Comparison of ENCODE assay signal across 16 cellular contexts in the genomic region with DNA sequence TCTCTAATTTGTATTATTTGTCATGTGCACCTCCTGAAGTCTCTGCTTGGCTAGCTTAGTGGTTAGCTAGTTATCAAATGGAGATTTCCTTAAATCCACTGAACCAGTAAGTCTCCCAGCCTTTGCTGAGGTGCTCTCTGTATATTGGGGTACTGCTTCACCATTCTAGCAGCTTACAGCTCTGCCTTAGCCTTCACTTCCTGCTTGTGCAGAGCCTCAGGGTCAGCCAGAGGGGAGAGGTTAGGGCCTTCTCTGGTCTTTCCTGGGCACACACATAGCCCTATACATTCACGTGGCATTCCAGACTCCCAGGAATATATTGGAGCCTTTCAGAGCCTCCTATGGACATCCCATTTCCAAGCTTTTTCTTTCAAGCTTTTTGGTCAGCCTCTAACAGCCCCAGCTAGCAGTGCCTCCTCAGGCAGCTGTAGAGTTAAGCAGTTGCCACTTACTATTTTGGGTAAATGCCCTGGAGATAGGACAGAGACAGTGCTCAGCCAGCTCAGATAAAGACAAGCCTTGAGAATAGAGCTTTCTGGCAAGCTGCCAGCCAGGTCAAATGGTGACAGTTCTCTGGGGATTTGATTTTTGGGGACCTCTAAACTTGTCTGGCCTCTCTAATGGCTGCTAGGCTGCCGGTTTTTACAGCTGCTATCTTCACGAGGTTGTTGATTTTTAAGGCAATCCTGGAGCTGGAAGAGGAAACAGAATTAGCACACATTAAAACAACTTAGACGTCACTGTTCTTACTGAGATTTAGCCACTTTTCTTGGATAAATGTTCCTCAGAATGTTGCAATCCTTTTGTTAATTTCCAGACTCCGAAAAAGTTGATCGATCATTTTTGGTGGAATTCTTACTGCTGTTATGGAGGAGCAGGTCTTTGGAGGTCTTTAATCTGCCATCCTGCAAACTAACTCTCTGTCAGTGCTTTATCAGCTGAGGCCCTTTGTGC.
"Had no signal": no experiment of that assay in that cellular context is flagged by ENCODE, and none has a peak within 500 bp of the region (broad histone marks: within the 10 kb centered on the region; RNA-seq: fewer than 3 reads in every experiment).

No MANE protein-coding gene starts in this region.

- FAIRE-seq: colon, TTC549 had no signal

- DNase-seq: activated CD4-positive, alpha-beta memory T cell treated with anti-CD3 and anti-CD28 coated beads, Interleukin-2, amount 10 ng/mL, durations not matched to agents 7 days and 5 days; activated CD4-positive, alpha-beta T cell treated with anti-CD3 and anti-CD28 coated beads for 4 hours; activated naive CD4-positive, alpha-beta T cell treated with anti-CD3 and anti-CD28 coated beads, Interleukin-2, amount 10 ng/mL, durations not matched to agents 7 days and 5 days; activated T-cell treated with anti-CD3 and anti-CD28 coated beads, Interleukin-2, amount 50 U/mL, for 24 hours; caudate nucleus; nephron progenitor cell; occipital lobe; sigmoid colon; stimulated activated CD4-positive, alpha-beta T cell treated with anti-CD3 and anti-CD28 coated beads, Interleukin-1b, Interleukin-23, amount 100 ng/mL, for 48 hours; stimulated activated naive CD8-positive, alpha-beta T cell treated with anti-CD3 and anti-CD28 coated beads, Interleukin-15, amount 100 ng/mL, for 72 hours; T-helper 2 cell had no signal

- ATAC-seq: left lobe of liver; stimulated activated naive CD8-positive, alpha-beta T cell treated with anti-CD3 and anti-CD28 coated beads, Interleukin-15, amount 100 ng/mL, for 72 hours; WTC11 had no signal

- H3K4me3 ChIP-seq: sigmoid colon, thoracic aorta had no signal

- H3K27ac ChIP-seq: sigmoid colon, thoracic aorta had no signal

- H3K27me3 ChIP-seq: sigmoid colon had no signal

- H3K9me3 ChIP-seq: sigmoid colon, thoracic aorta had no signal

- H3K36me3 ChIP-seq: thoracic aorta had no signal
